Comparison of ENCODE assay signal across 10 cellular contexts in the genomic region with DNA sequence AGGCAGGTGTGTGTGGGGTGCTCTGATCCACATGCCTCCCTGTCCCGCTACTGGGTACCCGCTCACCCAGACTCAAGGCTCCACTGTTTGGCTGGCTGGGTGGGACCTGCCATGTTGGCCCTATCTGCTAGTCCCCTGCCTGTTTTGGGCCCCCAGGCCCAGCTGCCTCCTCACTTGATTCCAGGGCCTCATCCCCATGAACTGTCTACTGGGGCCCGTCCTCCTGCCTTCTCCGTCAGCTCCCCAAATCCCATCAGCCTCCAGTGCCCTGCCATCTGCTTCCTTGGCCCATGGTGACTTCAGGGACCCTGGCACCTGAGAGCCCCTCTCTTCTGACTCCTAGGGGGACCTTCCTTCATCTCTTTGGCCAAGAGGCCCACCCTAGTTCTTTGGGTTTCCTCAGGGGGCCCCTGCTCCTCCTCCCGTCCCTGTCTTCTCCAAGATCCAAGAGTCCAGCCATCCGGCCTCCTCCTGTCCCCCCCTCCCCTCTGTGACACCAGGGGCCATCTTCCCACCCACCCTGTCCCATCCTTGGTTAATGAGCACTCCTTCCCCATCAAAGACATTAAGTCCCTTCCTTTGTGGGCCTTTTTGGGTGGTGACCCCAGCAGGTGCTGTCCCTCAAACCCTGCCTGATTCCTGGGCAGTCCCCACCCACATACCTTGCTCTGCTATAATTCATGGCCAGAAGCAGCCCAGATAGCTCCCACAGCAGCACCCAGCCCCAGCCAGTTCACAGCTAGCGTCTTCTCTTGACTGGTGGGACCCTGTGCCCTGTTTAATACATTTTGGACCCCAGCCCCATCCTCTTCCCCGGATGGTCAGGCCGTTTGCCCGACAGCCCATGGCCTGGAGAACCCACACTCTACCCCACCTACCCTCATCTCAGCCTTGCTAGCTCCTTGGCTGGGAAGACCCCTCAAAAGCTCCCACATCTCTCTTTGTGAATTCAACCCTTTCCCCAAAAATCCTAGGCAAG. TPM values are rescaled to one million over a fixed set of nuclear protein-coding genes. Genes with fewer than 3 reads are reported as not detected.
A peak's percentile ranks its signal among the peaks of the same experiment; 100 is the strongest.
DNase-seq lines count a peak whose midpoint lies in the region; ATAC-seq and TF ChIP-seq lines count a peak whose summit lies in the region.
"Had no signal": no experiment of that assay in that cellular context is flagged by ENCODE, and none has a peak within 500 bp of the region (broad histone marks: within the 10 kb centered on the region; RNA-seq: fewer than 3 reads in every experiment).

No MANE protein-coding gene starts in this region.

- CTCF ChIA-PET in activated naive CD4-positive, alpha-beta T cell treated with anti-CD3 and anti-CD28 coated beads for 36 hours (lab: Charles Lee) = interaction anchor here (1.5 kb wide), 1 partner anchor 17 kb away, joined by 9 read pairs; no protein-coding TSS in a partner anchor
- CTCF ChIA-PET in activated CD4-positive, alpha-beta memory T cell treated with anti-CD3 and anti-CD28 coated beads, Interleukin-2, amount 10 ng/mL, durations not matched to agents 7 days and 5 days (lab: Charles Lee) = no interaction called here

- no peak for TF ChIP-seq POLR2A in suprapubic skin (IDR thresholded peaks at IDR 0.05)

- intact Hi-C loops in activated naive CD4-positive, alpha-beta T cell treated with anti-CD3 and anti-CD28 coated beads for 36 hours (cut with micrococcal nuclease) = loop anchor here (5.0 to 10.0 kb wide), 3 partner anchors 313 to 1185 kb away; partner anchors contain the start of genes KMT5C, LENG9 and ZSCAN5A
- intact Hi-C loops in cardiac septum (cut with DNase I) = no loop called here

- H3K4me1 ChIP-seq in suprapubic skin = peaks cover 40% of the 10 kb centered on the region

- peak; percentile 65 for DNase-seq in activated naive CD4-positive, alpha-beta T cell treated with anti-CD3 and anti-CD28 coated beads for 36 hours
- DNase-seq in activated naive CD4-positive, alpha-beta T cell (lab: John Stamatoyannopoulos, UW) = no peak
- DNase-seq in activated CD4-positive, alpha-beta memory T cell treated with anti-CD3 and anti-CD28 coated beads, Interleukin-2, amount 10 ng/mL, durations not matched to agents 7 days and 5 days = no peak
- DNase-seq in immature natural killer cell (no peak), suprapubic skin (ENCODE audit: low spot score in 2 of 2) (no peak), cardiac septum (ENCODE audit: low spot score) (no peak)
- DNase-seq in activated effector memory CD4-positive, alpha-beta T cell treated with Interleukin-2 at 50 U/mL for 16 hours = no peak
- DNase-seq: KBM-7, NCI-H510A treated with DMSO at 0.1 percent for 48 hours had no signal

- peak overlapping the region; percentile 90 for H3K4me3 ChIP-seq in suprapubic skin

- 91% methylated on average over 8 of the region's 10 CpGs for WGBS in suprapubic skin

- H3K27ac Mint-ChIP-seq in activated naive CD4-positive, alpha-beta T cell treated with anti-CD3 and anti-CD28 coated beads for 36 hours = peak overlapping the region; percentile 54
- H3K27ac Mint-ChIP-seq in activated CD4-positive, alpha-beta memory T cell treated with anti-CD3 and anti-CD28 coated beads, Interleukin-2, amount 10 ng/mL, durations not matched to agents 7 days and 5 days = no peak overlapping the region
- peak overlapping the region in 2 of 6 donors; percentile 40 to 62 for H3K27ac Mint-ChIP-seq in immature natural killer cell

- H3K9me3 ChIP-seq in suprapubic skin = no peaks in the 10 kb centered on the region

- no peaks in the 10 kb centered on the region for H3K9me3 Mint-ChIP-seq in activated naive CD4-positive, alpha-beta T cell treated with anti-CD3 and anti-CD28 coated beads for 36 hours
- H3K9me3 Mint-ChIP-seq in activated CD4-positive, alpha-beta memory T cell treated with anti-CD3 and anti-CD28 coated beads, Interleukin-2, amount 10 ng/mL, durations not matched to agents 7 days and 5 days = no peaks in the 10 kb centered on the region
- no peaks in the 10 kb centered on the region for H3K9me3 Mint-ChIP-seq in immature natural killer cell

- H3K4me3 Mint-ChIP-seq in activated naive CD4-positive, alpha-beta T cell treated with anti-CD3 and anti-CD28 coated beads for 36 hours = peak overlapping the region; percentile 55
- H3K4me3 Mint-ChIP-seq in activated CD4-positive, alpha-beta memory T cell treated with anti-CD3 and anti-CD28 coated beads, Interleukin-2, amount 10 ng/mL, durations not matched to agents 7 days and 5 days = peak overlapping the region; percentile 49
- peak overlapping the region; percentile 57 to 74 (median 61) for H3K4me3 Mint-ChIP-seq in immature natural killer cell

- H3K27ac ChIP-seq in suprapubic skin = no peak overlapping the region

- peaks cover 13% of the 10 kb centered on the region for H3K36me3 Mint-ChIP-seq in activated naive CD4-positive, alpha-beta T cell treated with anti-CD3 and anti-CD28 coated beads for 36 hours (ENCODE audit: low read depth)
- peaks cover 12% of the 10 kb centered on the region for H3K36me3 Mint-ChIP-seq in activated CD4-positive, alpha-beta memory T cell treated with anti-CD3 and anti-CD28 coated beads, Interleukin-2, amount 10 ng/mL, durations not matched to agents 7 days and 5 days (ENCODE audit: low read depth)
- H3K36me3 Mint-ChIP-seq in immature natural killer cell = no peaks in the 10 kb centered on the region

- TF ChIP-seq EP300 in suprapubic skin (IDR thresholded peaks at IDR 0.05) = no peak

- POLR2A ChIA-PET in activated CD4-positive, alpha-beta memory T cell treated with anti-CD3 and anti-CD28 coated beads, Interleukin-2, amount 10 ng/mL, durations not matched to agents 7 days and 5 days (lab: Charles Lee) = interaction anchor here (1.7 kb wide), 3 partner anchors 11 to 51 kb away, joined by 4 to 7 read pairs (median 4); partner anchors contain the start of gene FIZ1

- H3K4me1 Mint-ChIP-seq in activated naive CD4-positive, alpha-beta T cell treated with anti-CD3 and anti-CD28 coated beads for 36 hours (ENCODE audit: low read depth) = peaks cover 45% of the 10 kb centered on the region
- H3K4me1 Mint-ChIP-seq in activated CD4-positive, alpha-beta memory T cell treated with anti-CD3 and anti-CD28 coated beads, Interleukin-2, amount 10 ng/mL, durations not matched to agents 7 days and 5 days = peaks cover 27% of the 10 kb centered on the region
- peaks cover 9 to 29% of the 10 kb centered on the region in 2 donors for H3K4me1 Mint-ChIP-seq in immature natural killer cell

- H3K27me3 Mint-ChIP-seq in activated naive CD4-positive, alpha-beta T cell treated with anti-CD3 and anti-CD28 coated beads for 36 hours (ENCODE audit: low read depth) = no peaks in the 10 kb centered on the region
- no peaks in the 10 kb centered on the region for H3K27me3 Mint-ChIP-seq in activated CD4-positive, alpha-beta memory T cell treated with anti-CD3 and anti-CD28 coated beads, Interleukin-2, amount 10 ng/mL, durations not matched to agents 7 days and 5 days
- H3K27me3 Mint-ChIP-seq in immature natural killer cell (ENCODE audit: low read depth in 3 of 3) = peaks cover 14 to 22% (median 14%) of the 10 kb centered on the region in 3 donors

- TF ChIP-seq CTCF in suprapubic skin (IDR thresholded peaks at IDR 0.05) = no peak

- H3K36me3 ChIP-seq in suprapubic skin = peaks cover 11% of the 10 kb centered on the region

- H3K27me3 ChIP-seq in suprapubic skin = no peaks in the 10 kb centered on the region

- no peak for ATAC-seq in HG02763 (IDR thresholded peaks at IDR 0.05; ENCODE audit: unreplicated experiment)

RNA-seq across cellular contexts. Expression of gene CCDC106, which starts 1.9 kb away (rescaled TPM):
- total RNA-seq in activated naive CD4-positive, alpha-beta T cell treated with anti-CD3 and anti-CD28 coated beads for 36 hours = 1 to 10 TPM; 4.2 to 4.4 TPM
- 1 to 10 TPM; 3.7 to 3.8 TPM for total RNA-seq in activated CD4-positive, alpha-beta memory T cell treated with anti-CD3 and anti-CD28 coated beads, Interleukin-2, amount 10 ng/mL, durations not matched to agents 7 days and 5 days
- polyA plus RNA-seq in immature natural killer cell = 1 to 10 TPM in 2 of 3 donors, not detected in 1; 1.1 to 1.7 TPM
- total RNA-seq in suprapubic skin (10 to 100 TPM in 1 of 4 donors, 1 to 10 TPM in 3; 6.2 to 18.3 (median 8.5) TPM), cardiac septum (15.9 TPM)

RNA-seq across cellular contexts. Expression of gene U2AF2, which starts 5.0 kb away (rescaled TPM):
- 100 to 1,000 TPM; 285 to 293 TPM for total RNA-seq in activated naive CD4-positive, alpha-beta T cell treated with anti-CD3 and anti-CD28 coated beads for 36 hours
- total RNA-seq in activated CD4-positive, alpha-beta memory T cell treated with anti-CD3 and anti-CD28 coated beads, Interleukin-2, amount 10 ng/mL, durations not matched to agents 7 days and 5 days = 100 to 1,000 TPM; 204 to 213 TPM
- 10 to 100 TPM in 1 of 3 donors, 1 to 10 TPM in 2; 3.1 to 17.0 (median 8.0) TPM for polyA plus RNA-seq in immature natural killer cell
- total RNA-seq in suprapubic skin (100 to 1,000 TPM in 1 of 4 donors, 10 to 100 TPM in 3; 82.8 to 128 (median 88.5) TPM), cardiac septum (80.4 TPM)

RNA-seq across cellular contexts. Expression of gene ZNF581, which starts 6.4 kb away (rescaled TPM):
- total RNA-seq in activated naive CD4-positive, alpha-beta T cell treated with anti-CD3 and anti-CD28 coated beads for 36 hours = 10 to 100 TPM; 18.0 to 20.7 TPM
- total RNA-seq in activated CD4-positive, alpha-beta memory T cell treated with anti-CD3 and anti-CD28 coated beads, Interleukin-2, amount 10 ng/mL, durations not matched to agents 7 days and 5 days = 10 to 100 TPM; 26.6 to 30.1 TPM
- 10 to 100 TPM in 2 of 3 donors, 1 to 10 TPM in 1; 8.4 to 24.9 (median 20.6) TPM for polyA plus RNA-seq in immature natural killer cell
- total RNA-seq in suprapubic skin (10 to 100 TPM; 16.3 to 27.1 (median 20.2) TPM), cardiac septum (6.5 TPM)

RNA-seq across cellular contexts. Expression of gene ZNF580, which starts 9.1 kb away (rescaled TPM):
- 10 to 100 TPM; 18.1 to 18.7 TPM for total RNA-seq in activated naive CD4-positive, alpha-beta T cell treated with anti-CD3 and anti-CD28 coated beads for 36 hours
- total RNA-seq in activated CD4-positive, alpha-beta memory T cell treated with anti-CD3 and anti-CD28 coated beads, Interleukin-2, amount 10 ng/mL, durations not matched to agents 7 days and 5 days = 10 to 100 TPM; 35.7 to 39.7 TPM
- 10 to 100 TPM in 2 of 3 donors, 1 to 10 TPM in 1; 9.6 to 27.8 (median 13.8) TPM for polyA plus RNA-seq in immature natural killer cell
- total RNA-seq in suprapubic skin (10 to 100 TPM; 15.0 to 27.9 (median 22.3) TPM), cardiac septum (29.0 TPM)

RNA-seq across cellular contexts. Expression of gene EPN1, which starts 25.2 kb away (rescaled TPM):
- total RNA-seq in activated naive CD4-positive, alpha-beta T cell treated with anti-CD3 and anti-CD28 coated beads for 36 hours = 10 to 100 TPM; 23.4 TPM
- 10 to 100 TPM; 63.9 to 64.5 TPM for total RNA-seq in activated CD4-positive, alpha-beta memory T cell treated with anti-CD3 and anti-CD28 coated beads, Interleukin-2, amount 10 ng/mL, durations not matched to agents 7 days and 5 days
- polyA plus RNA-seq in immature natural killer cell = 10 to 100 TPM in 1 of 3 donors, 1 to 10 TPM in 2; 3.0 to 15.3 (median 3.7) TPM
- total RNA-seq in suprapubic skin (100 to 1,000 TPM in 1 of 4 donors, 10 to 100 TPM in 3; 80.1 to 104 (median 82.9) TPM), cardiac septum (193 TPM)
